2 cellular contexts compared by ENCODE assay signal in the genomic region with DNA sequence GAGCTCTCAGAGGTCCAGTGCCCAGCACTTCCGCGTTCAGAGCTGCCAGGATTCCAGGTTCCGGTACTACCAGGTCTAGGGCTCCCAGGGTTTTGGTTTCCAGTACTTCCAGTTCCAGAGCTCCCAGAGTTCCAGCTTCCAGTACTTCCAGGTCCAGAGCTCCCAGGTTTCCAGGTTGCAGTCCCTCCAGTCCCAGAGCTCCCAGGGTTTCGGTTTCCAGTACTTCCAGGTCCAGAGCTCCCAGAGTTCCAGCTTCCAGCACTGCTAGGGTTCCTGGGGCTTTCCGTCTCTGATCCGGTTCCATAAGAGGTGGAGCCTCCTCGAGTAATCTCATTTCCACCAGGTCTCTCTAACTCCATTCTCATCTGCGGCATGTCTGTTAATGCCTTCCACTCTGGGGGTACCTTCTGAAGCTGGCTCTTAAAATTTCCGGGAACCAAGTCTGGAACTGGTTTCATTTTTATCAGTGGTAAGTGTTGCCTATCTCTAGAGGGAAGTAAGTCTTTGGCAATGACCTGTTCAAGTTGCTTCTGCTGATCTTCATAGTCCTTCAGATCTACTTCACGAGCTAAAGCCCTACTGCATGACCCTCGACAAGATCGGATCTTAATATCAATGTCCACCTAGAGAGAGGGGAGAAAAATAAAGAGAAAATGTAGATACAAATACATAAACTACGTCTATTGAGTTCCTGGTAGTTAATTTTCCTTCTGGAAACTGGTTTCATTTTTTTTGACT.
TF ChIP-seq lines count a peak whose summit lies in the region.

No MANE protein-coding gene starts in this region.

TF ChIP-seq in H1, 55 proteins besides CTCF, POLR2A, EP300 and RAD21:
- TF ChIP-seq, protein P1, sequence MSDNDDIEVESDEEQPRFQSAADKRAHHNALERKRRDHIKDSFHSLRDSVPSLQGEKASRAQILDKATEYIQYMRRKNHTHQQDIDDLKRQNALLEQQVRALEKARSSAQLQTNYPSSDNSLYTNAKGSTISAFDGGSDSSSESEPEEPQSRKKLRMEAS (IDR thresholded peaks at IDR 0.05): no peak
- TF ChIP-seq GABPA (IDR thresholded peaks at IDR 0.05; ENCODE audit: borderline replicate concordance, insufficient read depth, low read length) (no peak), CBX5 (IDR thresholded peaks at IDR 0.05; ENCODE audit: low read depth, low read length) (no peak), SP1 (IDR thresholded peaks at IDR 0.05; ENCODE audit: low read depth, low read length) (no peak), CHD1 (IDR thresholded peaks at IDR 0.05; ENCODE audit: low read depth, low read length) (no peak), SP4 (IDR thresholded peaks at IDR 0.05; ENCODE audit: low read length) (no peak), TAF7 (optimal IDR thresholded peaks at IDR 0.05; ENCODE audit: borderline replicate concordance, low read depth, low read length) (no peak), JUN (IDR thresholded peaks at IDR 0.05; ENCODE audit: low read depth, low read length) (no peak), POLR2AphosphoS5 (IDR thresholded peaks at IDR 0.05; ENCODE audit: low read depth, low read length) (no peak), JUND (IDR thresholded peaks at IDR 0.05; ENCODE audit: low read length) (no peak), TCF12 (IDR thresholded peaks at IDR 0.05; ENCODE audit: low read depth, low read length) (no peak)
TF ChIP-seq in H1: peak in this region for 0.

TF ChIP-seq in GM23338, 12 proteins besides CTCF, POLR2A, EP300 and RAD21:
- TF ChIP-seq, protein P2, sequence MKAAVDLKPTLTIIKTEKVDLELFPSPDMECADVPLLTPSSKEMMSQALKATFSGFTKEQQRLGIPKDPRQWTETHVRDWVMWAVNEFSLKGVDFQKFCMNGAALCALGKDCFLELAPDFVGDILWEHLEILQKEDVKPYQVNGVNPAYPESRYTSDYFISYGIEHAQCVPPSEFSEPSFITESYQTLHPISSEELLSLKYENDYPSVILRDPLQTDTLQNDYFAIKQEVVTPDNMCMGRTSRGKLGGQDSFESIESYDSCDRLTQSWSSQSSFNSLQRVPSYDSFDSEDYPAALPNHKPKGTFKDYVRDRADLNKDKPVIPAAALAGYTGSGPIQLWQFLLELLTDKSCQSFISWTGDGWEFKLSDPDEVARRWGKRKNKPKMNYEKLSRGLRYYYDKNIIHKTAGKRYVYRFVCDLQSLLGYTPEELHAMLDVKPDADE (IDR thresholded peaks at IDR 0.05): no peak
- TF ChIP-seq ZNF114 (CRISPR knock-in tag; IDR thresholded peaks at IDR 0.05) (no peak), POLR2AphosphoS5 (IDR thresholded peaks at IDR 0.05; ENCODE audit: low read depth) (no peak), CREB1 (CRISPR knock-in tag; IDR thresholded peaks at IDR 0.05; ENCODE audit: low read depth) (no peak), NANOG (IDR thresholded peaks at IDR 0.05; ENCODE audit: borderline replicate concordance) (no peak), JUNB (IDR thresholded peaks at IDR 0.05; ENCODE audit: unreplicated experiment) (no peak), STAT1 (IDR thresholded peaks at IDR 0.05; ENCODE audit: unreplicated experiment) (no peak), EZH2 (IDR thresholded peaks at IDR 0.05; ENCODE audit: low read depth, unreplicated experiment) (no peak), ZNF331 (CRISPR knock-in tag; IDR thresholded peaks at IDR 0.05; ENCODE audit: low read depth) (no peak), EZH2phosphoT487 (IDR thresholded peaks at IDR 0.05; ENCODE audit: unreplicated experiment) (no peak)
- TF ChIP-seq, protein P3, sequence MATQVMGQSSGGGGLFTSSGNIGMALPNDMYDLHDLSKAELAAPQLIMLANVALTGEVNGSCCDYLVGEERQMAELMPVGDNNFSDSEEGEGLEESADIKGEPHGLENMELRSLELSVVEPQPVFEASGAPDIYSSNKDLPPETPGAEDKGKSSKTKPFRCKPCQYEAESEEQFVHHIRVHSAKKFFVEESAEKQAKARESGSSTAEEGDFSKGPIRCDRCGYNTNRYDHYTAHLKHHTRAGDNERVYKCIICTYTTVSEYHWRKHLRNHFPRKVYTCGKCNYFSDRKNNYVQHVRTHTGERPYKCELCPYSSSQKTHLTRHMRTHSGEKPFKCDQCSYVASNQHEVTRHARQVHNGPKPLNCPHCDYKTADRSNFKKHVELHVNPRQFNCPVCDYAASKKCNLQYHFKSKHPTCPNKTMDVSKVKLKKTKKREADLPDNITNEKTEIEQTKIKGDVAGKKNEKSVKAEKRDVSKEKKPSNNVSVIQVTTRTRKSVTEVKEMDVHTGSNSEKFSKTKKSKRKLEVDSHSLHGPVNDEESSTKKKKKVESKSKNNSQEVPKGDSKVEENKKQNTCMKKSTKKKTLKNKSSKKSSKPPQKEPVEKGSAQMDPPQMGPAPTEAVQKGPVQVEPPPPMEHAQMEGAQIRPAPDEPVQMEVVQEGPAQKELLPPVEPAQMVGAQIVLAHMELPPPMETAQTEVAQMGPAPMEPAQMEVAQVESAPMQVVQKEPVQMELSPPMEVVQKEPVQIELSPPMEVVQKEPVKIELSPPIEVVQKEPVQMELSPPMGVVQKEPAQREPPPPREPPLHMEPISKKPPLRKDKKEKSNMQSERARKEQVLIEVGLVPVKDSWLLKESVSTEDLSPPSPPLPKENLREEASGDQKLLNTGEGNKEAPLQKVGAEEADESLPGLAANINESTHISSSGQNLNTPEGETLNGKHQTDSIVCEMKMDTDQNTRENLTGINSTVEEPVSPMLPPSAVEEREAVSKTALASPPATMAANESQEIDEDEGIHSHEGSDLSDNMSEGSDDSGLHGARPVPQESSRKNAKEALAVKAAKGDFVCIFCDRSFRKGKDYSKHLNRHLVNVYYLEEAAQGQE (IDR thresholded peaks at IDR 0.05; ENCODE audit: unreplicated experiment): no peak
- TF ChIP-seq, protein P4, sequence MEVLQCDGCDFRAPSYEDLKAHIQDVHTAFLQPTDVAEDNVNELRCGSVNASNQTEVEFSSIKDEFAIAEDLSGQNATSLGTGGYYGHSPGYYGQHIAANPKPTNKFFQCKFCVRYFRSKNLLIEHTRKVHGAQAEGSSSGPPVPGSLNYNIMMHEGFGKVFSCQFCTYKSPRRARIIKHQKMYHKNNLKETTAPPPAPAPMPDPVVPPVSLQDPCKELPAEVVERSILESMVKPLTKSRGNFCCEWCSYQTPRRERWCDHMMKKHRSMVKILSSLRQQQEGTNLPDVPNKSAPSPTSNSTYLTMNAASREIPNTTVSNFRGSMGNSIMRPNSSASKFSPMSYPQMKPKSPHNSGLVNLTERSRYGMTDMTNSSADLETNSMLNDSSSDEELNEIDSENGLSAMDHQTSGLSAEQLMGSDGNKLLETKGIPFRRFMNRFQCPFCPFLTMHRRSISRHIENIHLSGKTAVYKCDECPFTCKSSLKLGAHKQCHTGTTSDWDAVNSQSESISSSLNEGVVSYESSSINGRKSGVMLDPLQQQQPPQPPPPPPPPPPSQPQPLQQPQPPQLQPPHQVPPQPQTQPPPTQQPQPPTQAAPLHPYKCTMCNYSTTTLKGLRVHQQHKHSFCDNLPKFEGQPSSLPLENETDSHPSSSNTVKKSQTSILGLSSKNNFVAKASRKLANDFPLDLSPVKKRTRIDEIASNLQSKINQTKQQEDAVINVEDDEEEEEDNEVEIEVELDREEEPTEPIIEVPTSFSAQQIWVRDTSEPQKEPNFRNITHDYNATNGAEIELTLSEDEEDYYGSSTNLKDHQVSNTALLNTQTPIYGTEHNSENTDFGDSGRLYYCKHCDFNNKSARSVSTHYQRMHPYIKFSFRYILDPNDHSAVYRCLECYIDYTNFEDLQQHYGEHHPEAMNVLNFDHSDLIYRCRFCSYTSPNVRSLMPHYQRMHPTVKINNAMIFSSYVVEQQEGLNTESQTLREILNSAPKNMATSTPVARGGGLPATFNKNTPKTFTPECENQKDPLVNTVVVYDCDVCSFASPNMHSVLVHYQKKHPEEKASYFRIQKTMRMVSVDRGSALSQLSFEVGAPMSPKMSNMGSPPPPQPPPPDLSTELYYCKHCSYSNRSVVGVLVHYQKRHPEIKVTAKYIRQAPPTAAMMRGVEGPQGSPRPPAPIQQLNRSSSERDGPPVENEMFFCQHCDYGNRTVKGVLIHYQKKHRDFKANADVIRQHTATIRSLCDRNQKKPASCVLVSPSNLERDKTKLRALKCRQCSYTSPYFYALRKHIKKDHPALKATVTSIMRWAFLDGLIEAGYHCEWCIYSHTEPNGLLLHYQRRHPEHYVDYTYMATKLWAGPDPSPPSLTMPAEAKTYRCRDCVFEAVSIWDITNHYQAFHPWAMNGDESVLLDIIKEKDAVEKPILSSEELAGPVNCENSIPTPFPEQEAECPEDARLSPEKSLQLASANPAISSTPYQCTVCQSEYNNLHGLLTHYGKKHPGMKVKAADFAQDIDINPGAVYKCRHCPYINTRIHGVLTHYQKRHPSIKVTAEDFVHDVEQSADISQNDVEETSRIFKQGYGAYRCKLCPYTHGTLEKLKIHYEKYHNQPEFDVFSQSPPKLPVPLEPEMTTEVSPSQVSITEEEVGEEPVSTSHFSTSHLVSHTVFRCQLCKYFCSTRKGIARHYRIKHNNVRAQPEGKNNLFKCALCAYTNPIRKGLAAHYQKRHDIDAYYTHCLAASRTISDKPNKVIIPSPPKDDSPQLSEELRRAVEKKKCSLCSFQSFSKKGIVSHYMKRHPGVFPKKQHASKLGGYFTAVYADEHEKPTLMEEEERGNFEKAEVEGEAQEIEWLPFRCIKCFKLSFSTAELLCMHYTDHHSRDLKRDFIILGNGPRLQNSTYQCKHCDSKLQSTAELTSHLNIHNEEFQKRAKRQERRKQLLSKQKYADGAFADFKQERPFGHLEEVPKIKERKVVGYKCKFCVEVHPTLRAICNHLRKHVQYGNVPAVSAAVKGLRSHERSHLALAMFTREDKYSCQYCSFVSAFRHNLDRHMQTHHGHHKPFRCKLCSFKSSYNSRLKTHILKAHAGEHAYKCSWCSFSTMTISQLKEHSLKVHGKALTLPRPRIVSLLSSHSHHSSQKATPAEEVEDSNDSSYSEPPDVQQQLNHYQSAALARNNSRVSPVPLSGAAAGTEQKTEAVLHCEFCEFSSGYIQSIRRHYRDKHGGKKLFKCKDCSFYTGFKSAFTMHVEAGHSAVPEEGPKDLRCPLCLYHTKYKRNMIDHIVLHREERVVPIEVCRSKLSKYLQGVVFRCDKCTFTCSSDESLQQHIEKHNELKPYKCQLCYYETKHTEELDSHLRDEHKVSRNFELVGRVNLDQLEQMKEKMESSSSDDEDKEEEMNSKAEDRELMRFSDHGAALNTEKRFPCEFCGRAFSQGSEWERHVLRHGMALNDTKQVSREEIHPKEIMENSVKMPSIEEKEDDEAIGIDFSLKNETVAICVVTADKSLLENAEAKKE (CRISPR knock-in tag; IDR thresholded peaks at IDR 0.05): no peak
